1 cellular context compared by ENCODE assay signal in genomic region chr5:171336486-171337206, GRCh38.
TF ChIP-seq lines count a peak whose summit lies in the region.

No MANE protein-coding gene starts in this region.

TF ChIP-seq in K562, 482 proteins besides CTCF, POLR2A, EP300 and RAD21 (continued from another document):
- TF ChIP-seq SMAD1 (IDR thresholded peaks at IDR 0.05; ENCODE audit: low read depth, low read length, partially characterized antibody) (no peak), ZNF449 (CRISPR knock-in tag; IDR thresholded peaks at IDR 0.05) (no peak), XRCC5 (IDR thresholded peaks at IDR 0.05; ENCODE audit: low read depth, low read length) (0 out of 2 replicates have a peak, but pooled peaks have one; percentile 35), FOSL1 (tag; conservative IDR thresholded peaks at IDR 0.05) (no peak), TOE1 (IDR thresholded peaks at IDR 0.05; ENCODE audit: borderline replicate concordance) (no peak), TOE1 (CRISPR knock-in tag; IDR thresholded peaks at IDR 0.05; ENCODE audit: borderline replicate concordance, low read depth) (no peak), ZNF780A (CRISPR knock-in tag; IDR thresholded peaks at IDR 0.05) (no peak), CBFA2T3 (IDR thresholded peaks at IDR 0.05) (no peak), RNF219 (CRISPR knock-in tag; IDR thresholded peaks at IDR 0.05) (no peak), HMGN3 (IDR thresholded peaks at IDR 0.05; ENCODE audit: borderline replicate concordance, extremely low read depth, insufficient read length, low read depth, low read length) (no peak), RREB1 (CRISPR knock-in tag; IDR thresholded peaks at IDR 0.05) (no peak), HNRNPLL (IDR thresholded peaks at IDR 0.05; ENCODE audit: low read depth, low read length, poor library complexity, severe bottlenecking) (peak; percentile 78), CTBP1 (IDR thresholded peaks at IDR 0.05; ENCODE audit: borderline replicate concordance) (no peak), ZKSCAN1 (IDR thresholded peaks at IDR 0.05; ENCODE audit: low read depth, low read length) (no peak), NRF1 (conservative IDR thresholded peaks at IDR 0.05 in 1 of 2, IDR thresholded peaks at IDR 0.05 in 1 of 2) (peak; percentile 68 to 72), ZFP30 (CRISPR knock-in tag; IDR thresholded peaks at IDR 0.05; ENCODE audit: borderline replicate concordance) (no peak), SMC3 (conservative IDR thresholded peaks at IDR 0.05; ENCODE audit: insufficient read depth, low read depth, low read length) (peak; percentile 38; the same call in 1 of the 2 replicates), DEAF1 (CRISPR knock-in tag; IDR thresholded peaks at IDR 0.05) (peak; percentile 51), SAFB (IDR thresholded peaks at IDR 0.05; ENCODE audit: borderline replicate concordance, low read depth, low read length) (no peak), ZNF830 (CRISPR knock-in tag; IDR thresholded peaks at IDR 0.05) (no peak), C11orf30 (IDR thresholded peaks at IDR 0.05; ENCODE audit: low read depth) (no peak), NFXL1 (CRISPR knock-in tag; IDR thresholded peaks at IDR 0.05) (no peak)
